19 cellular contexts compared by ENCODE assay signal in the genomic region with DNA sequence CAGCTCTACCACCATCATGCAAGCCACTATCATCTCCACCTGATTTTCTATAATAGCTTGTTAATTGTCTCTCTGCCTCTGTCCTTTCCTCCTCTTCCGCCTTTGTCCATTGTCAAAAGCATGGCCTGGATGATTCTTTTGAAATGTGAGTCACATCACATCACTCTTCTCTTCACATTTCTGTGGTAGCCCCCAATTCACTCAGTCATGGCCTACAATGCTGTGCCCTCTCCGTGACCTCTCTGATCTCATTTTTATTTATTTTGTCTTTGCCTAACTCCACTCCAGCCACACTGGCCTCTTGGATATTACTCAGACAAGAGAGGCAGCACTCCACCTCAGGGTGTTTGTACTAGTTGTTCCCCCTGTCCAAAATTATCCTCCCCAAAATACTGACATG. TPM values are rescaled to one million over a fixed set of nuclear protein-coding genes. Genes with fewer than 3 reads are reported as not detected.
"Had no signal": no experiment of that assay in that cellular context is flagged by ENCODE, and none has a peak within 500 bp of the region (broad histone marks: within the 10 kb centered on the region; RNA-seq: fewer than 3 reads in every experiment).

No MANE protein-coding gene starts in this region.

- H3K9me3 ChIP-seq: ascending aorta, gastroesophageal sphincter, testis, upper lobe of right lung had no signal

- H3K4me1 Mint-ChIP-seq: activated CD4-positive, alpha-beta T cell treated with anti-CD3 and anti-CD28 coated beads for 36 hours; stimulated activated naive CD8-positive, alpha-beta T cell treated with anti-CD3 and anti-CD28 coated beads, Interleukin-15, amount 100 ng/mL, for 72 hours had no signal

- H3K27ac Mint-ChIP-seq: activated CD4-positive, alpha-beta memory T cell treated with anti-CD3 and anti-CD28 coated beads, Interleukin-2, amount 10 ng/mL, durations not matched to agents 7 days and 5 days; activated CD4-positive, alpha-beta T cell treated with anti-CD3 and anti-CD28 coated beads for 36 hours; activated naive CD8-positive, alpha-beta T cell treated with anti-CD3 and anti-CD28 coated beads, Interleukin-2, amount 10 ng/mL, durations not matched to agents 7 days and 5 days; stimulated activated naive CD8-positive, alpha-beta T cell treated with anti-CD3 and anti-CD28 coated beads, Interleukin-15, amount 100 ng/mL, for 72 hours had no signal

- H3K9me3 Mint-ChIP-seq: activated CD4-positive, alpha-beta memory T cell treated with anti-CD3 and anti-CD28 coated beads, Interleukin-2, amount 10 ng/mL, durations not matched to agents 7 days and 5 days; activated naive CD8-positive, alpha-beta T cell treated with anti-CD3 and anti-CD28 coated beads, Interleukin-2, amount 10 ng/mL, durations not matched to agents 7 days and 5 days; stimulated activated naive CD8-positive, alpha-beta T cell treated with anti-CD3 and anti-CD28 coated beads, Interleukin-15, amount 100 ng/mL, for 72 hours had no signal

- DNase-seq: activated CD4-positive, alpha-beta memory T cell treated with anti-CD3 and anti-CD28 coated beads, Interleukin-2, amount 10 ng/mL, durations not matched to agents 7 days and 5 days; activated CD4-positive, alpha-beta T cell treated with anti-CD3 and anti-CD28 coated beads for 36 hours; activated naive CD8-positive, alpha-beta T cell treated with anti-CD3 and anti-CD28 coated beads, Interleukin-2, amount 10 ng/mL, durations not matched to agents 7 days and 5 days; central memory CD4-positive, alpha-beta T cell; effector CD4-positive, alpha-beta T cell; mesendoderm; stimulated activated CD4-positive, alpha-beta T cell treated with anti-CD3 and anti-CD28 coated beads, Interleukin-4, amount 100 ng/mL, for 24 hours; stimulated activated naive CD8-positive, alpha-beta T cell treated with anti-CD3 and anti-CD28 coated beads, Interleukin-15, amount 100 ng/mL, for 72 hours; T1000; testis; upper lobe of right lung; WERI-Rb-1 had no signal

- H3K36me3 ChIP-seq: ascending aorta, gastroesophageal sphincter, upper lobe of right lung, WERI-Rb-1 had no signal

- ATAC-seq: activated CD4-positive, alpha-beta T cell treated with anti-CD3 and anti-CD28 coated beads for 36 hours; gastroesophageal sphincter; stimulated activated naive CD8-positive, alpha-beta T cell treated with anti-CD3 and anti-CD28 coated beads, Interleukin-15, amount 100 ng/mL, for 72 hours; upper lobe of right lung had no signal

- H3K4me3 ChIP-seq: ascending aorta, coronary artery, gastroesophageal sphincter, testis, upper lobe of right lung had no signal

- H3K27me3 ChIP-seq: ascending aorta, testis had no signal

- H3K36me3 Mint-ChIP-seq: activated naive CD8-positive, alpha-beta T cell treated with anti-CD3 and anti-CD28 coated beads, Interleukin-2, amount 10 ng/mL, durations not matched to agents 7 days and 5 days had no signal

- FAIRE-seq: endothelial cell of umbilical vein had no signal

- H3K4me1 ChIP-seq: ascending aorta, testis, upper lobe of right lung had no signal

- H3K27ac ChIP-seq: ascending aorta, coronary artery, gastroesophageal sphincter, testis, upper lobe of right lung, WERI-Rb-1 had no signal

- H3K4me3 Mint-ChIP-seq: activated CD4-positive, alpha-beta memory T cell treated with anti-CD3 and anti-CD28 coated beads, Interleukin-2, amount 10 ng/mL, durations not matched to agents 7 days and 5 days; activated CD4-positive, alpha-beta T cell treated with anti-CD3 and anti-CD28 coated beads for 36 hours; activated naive CD8-positive, alpha-beta T cell treated with anti-CD3 and anti-CD28 coated beads, Interleukin-2, amount 10 ng/mL, durations not matched to agents 7 days and 5 days; stimulated activated naive CD8-positive, alpha-beta T cell treated with anti-CD3 and anti-CD28 coated beads, Interleukin-15, amount 100 ng/mL, for 72 hours had no signal

RNA-seq across cellular contexts. Expression of a gene that starts 4.9 kb away (rescaled TPM):
- total RNA-seq: activated CD4-positive, alpha-beta memory T cell treated with anti-CD3 and anti-CD28 coated beads, Interleukin-2, amount 10 ng/mL, durations not matched to agents 7 days and 5 days; ascending aorta; osteocyte; pulmonary artery endothelial cell had no signal
- polyA plus RNA-seq: neural cell had no signal
